In genomic region chr22:29166180-29166579, GRCh38 we compare ENCODE assay signal across 1 cellular context.
TF ChIP-seq lines count a peak whose summit lies in the region.

No MANE protein-coding gene starts in this region.

TF ChIP-seq in GM12878, 131 proteins besides CTCF, POLR2A, EP300 and RAD21:
- TF ChIP-seq RBBP5 (conservative IDR thresholded peaks at IDR 0.05), result no peak
- no peak for TF ChIP-seq IKZF1 (conservative IDR thresholded peaks at IDR 0.05)
- no peak for TF ChIP-seq ESRRA (IDR thresholded peaks at IDR 0.05; ENCODE audit: low read length)
- no peak for TF ChIP-seq ZNF622 (IDR thresholded peaks at IDR 0.05)
- no peak for TF ChIP-seq TARDBP (IDR thresholded peaks at IDR 0.05; ENCODE audit: borderline replicate concordance)
- no peak for TF ChIP-seq SREBF2 (IDR thresholded peaks at IDR 0.05; ENCODE audit: low read length)
- no peak for TF ChIP-seq MTA2 (IDR thresholded peaks at IDR 0.05; ENCODE audit: low read depth)
- TF ChIP-seq, protein P1, sequence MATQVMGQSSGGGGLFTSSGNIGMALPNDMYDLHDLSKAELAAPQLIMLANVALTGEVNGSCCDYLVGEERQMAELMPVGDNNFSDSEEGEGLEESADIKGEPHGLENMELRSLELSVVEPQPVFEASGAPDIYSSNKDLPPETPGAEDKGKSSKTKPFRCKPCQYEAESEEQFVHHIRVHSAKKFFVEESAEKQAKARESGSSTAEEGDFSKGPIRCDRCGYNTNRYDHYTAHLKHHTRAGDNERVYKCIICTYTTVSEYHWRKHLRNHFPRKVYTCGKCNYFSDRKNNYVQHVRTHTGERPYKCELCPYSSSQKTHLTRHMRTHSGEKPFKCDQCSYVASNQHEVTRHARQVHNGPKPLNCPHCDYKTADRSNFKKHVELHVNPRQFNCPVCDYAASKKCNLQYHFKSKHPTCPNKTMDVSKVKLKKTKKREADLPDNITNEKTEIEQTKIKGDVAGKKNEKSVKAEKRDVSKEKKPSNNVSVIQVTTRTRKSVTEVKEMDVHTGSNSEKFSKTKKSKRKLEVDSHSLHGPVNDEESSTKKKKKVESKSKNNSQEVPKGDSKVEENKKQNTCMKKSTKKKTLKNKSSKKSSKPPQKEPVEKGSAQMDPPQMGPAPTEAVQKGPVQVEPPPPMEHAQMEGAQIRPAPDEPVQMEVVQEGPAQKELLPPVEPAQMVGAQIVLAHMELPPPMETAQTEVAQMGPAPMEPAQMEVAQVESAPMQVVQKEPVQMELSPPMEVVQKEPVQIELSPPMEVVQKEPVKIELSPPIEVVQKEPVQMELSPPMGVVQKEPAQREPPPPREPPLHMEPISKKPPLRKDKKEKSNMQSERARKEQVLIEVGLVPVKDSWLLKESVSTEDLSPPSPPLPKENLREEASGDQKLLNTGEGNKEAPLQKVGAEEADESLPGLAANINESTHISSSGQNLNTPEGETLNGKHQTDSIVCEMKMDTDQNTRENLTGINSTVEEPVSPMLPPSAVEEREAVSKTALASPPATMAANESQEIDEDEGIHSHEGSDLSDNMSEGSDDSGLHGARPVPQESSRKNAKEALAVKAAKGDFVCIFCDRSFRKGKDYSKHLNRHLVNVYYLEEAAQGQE (IDR thresholded peaks at IDR 0.05; ENCODE audit: low read depth, low read length), result peak; percentile 30; the same call in 1 of the 2 replicates
- TF ChIP-seq KLF5 (IDR thresholded peaks at IDR 0.05; ENCODE audit: partially characterized antibody), result no peak
- TF ChIP-seq ATF7 (IDR thresholded peaks at IDR 0.05; ENCODE audit: low read depth), result no peak
- peak; percentile 31; the same call in 1 of the 2 replicates for TF ChIP-seq SPI1 (IDR thresholded peaks at IDR 0.05; ENCODE audit: borderline replicate concordance, insufficient read depth, low read depth, low read length)
- TF ChIP-seq TCF3 (IDR thresholded peaks at IDR 0.05; ENCODE audit: borderline replicate concordance, insufficient read depth, low read depth, low read length), result peak; percentile 85; the same call in 1 of the 2 replicates
- TF ChIP-seq TCF7 (IDR thresholded peaks at IDR 0.05; ENCODE audit: borderline replicate concordance), result no peak
- TF ChIP-seq, protein P2, sequence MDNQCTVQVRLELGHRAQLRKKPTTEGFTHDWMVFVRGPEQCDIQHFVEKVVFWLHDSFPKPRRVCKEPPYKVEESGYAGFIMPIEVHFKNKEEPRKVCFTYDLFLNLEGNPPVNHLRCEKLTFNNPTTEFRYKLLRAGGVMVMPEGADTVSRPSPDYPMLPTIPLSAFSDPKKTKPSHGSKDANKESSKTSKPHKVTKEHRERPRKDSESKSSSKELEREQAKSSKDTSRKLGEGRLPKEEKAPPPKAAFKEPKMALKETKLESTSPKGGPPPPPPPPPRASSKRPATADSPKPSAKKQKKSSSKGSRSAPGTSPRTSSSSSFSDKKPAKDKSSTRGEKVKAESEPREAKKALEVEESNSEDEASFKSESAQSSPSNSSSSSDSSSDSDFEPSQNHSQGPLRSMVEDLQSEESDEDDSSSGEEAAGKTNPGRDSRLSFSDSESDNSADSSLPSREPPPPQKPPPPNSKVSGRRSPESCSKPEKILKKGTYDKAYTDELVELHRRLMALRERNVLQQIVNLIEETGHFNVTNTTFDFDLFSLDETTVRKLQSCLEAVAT (IDR thresholded peaks at IDR 0.05), result no peak
- TF ChIP-seq ZSCAN29 (IDR thresholded peaks at IDR 0.05), result no peak
- TF ChIP-seq ETV6 (conservative IDR thresholded peaks at IDR 0.05 in 1 of 2, IDR thresholded peaks at IDR 0.05 in 1 of 2; ENCODE audit: borderline replicate concordance in 1 of 2, low read depth in 1 of 2), result no peak
- TF ChIP-seq CHD2 (IDR thresholded peaks at IDR 0.05; ENCODE audit: borderline replicate concordance, low read depth, low read length), result no peak
- TF ChIP-seq SIX5 (IDR thresholded peaks at IDR 0.05; ENCODE audit: low read depth, low read length, severe bottlenecking), result no peak
- no peak for TF ChIP-seq SIN3A (IDR thresholded peaks at IDR 0.05; ENCODE audit: low read depth, low read length)
- no peak for TF ChIP-seq GABPA (IDR thresholded peaks at IDR 0.05; ENCODE audit: low read depth)
- TF ChIP-seq, protein P3, sequence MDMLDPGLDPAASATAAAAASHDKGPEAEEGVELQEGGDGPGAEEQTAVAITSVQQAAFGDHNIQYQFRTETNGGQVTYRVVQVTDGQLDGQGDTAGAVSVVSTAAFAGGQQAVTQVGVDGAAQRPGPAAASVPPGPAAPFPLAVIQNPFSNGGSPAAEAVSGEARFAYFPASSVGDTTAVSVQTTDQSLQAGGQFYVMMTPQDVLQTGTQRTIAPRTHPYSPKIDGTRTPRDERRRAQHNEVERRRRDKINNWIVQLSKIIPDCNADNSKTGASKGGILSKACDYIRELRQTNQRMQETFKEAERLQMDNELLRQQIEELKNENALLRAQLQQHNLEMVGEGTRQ (IDR thresholded peaks at IDR 0.05; ENCODE audit: borderline replicate concordance, low read depth, low read length), result no peak
- TF ChIP-seq ZZZ3 (IDR thresholded peaks at IDR 0.05; ENCODE audit: control insufficient read depth, insufficient read length, low read depth), result no peak
- TF ChIP-seq SREBF1 (IDR thresholded peaks at IDR 0.05; ENCODE audit: low read length), result no peak
- TF ChIP-seq EED (IDR thresholded peaks at IDR 0.05; ENCODE audit: low read depth), result no peak
- peak; percentile 54 for TF ChIP-seq RUNX3 (IDR thresholded peaks at IDR 0.05; ENCODE audit: low read length)
- peak; percentile 98 for TF ChIP-seq TCF12 (IDR thresholded peaks at IDR 0.05; ENCODE audit: low read depth, low read length)
- peak; percentile 31; the same call in 1 of the 2 replicates for TF ChIP-seq ZNF384 (IDR thresholded peaks at IDR 0.05; ENCODE audit: borderline replicate concordance, low read depth, low read length)
- TF ChIP-seq CEBPZ (IDR thresholded peaks at IDR 0.05; ENCODE audit: low read depth, low read length), result no peak
- TF ChIP-seq STAT3 (IDR thresholded peaks at IDR 0.05; ENCODE audit: low read depth, low read length), result no peak
- TF ChIP-seq PML (IDR thresholded peaks at IDR 0.05; ENCODE audit: low read length), result no peak
- TF ChIP-seq CHD4 (IDR thresholded peaks at IDR 0.05), result no peak
- TF ChIP-seq ZNF217 (IDR thresholded peaks at IDR 0.05), result no peak
- TF ChIP-seq, protein P4, sequence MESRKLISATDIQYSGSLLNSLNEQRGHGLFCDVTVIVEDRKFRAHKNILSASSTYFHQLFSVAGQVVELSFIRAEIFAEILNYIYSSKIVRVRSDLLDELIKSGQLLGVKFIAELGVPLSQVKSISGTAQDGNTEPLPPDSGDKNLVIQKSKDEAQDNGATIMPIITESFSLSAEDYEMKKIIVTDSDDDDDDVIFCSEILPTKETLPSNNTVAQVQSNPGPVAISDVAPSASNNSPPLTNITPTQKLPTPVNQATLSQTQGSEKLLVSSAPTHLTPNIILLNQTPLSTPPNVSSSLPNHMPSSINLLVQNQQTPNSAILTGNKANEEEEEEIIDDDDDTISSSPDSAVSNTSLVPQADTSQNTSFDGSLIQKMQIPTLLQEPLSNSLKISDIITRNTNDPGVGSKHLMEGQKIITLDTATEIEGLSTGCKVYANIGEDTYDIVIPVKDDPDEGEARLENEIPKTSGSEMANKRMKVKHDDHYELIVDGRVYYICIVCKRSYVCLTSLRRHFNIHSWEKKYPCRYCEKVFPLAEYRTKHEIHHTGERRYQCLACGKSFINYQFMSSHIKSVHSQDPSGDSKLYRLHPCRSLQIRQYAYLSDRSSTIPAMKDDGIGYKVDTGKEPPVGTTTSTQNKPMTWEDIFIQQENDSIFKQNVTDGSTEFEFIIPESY (IDR thresholded peaks at IDR 0.05), result no peak
- TF ChIP-seq IKZF2 (IDR thresholded peaks at IDR 0.05), result no peak
- TF ChIP-seq SRF (IDR thresholded peaks at IDR 0.05; ENCODE audit: low read depth in 2 of 2, low read length in 2 of 2), result no peak
- no peak for TF ChIP-seq BRCA1 (IDR thresholded peaks at IDR 0.05; ENCODE audit: low read depth, low read length)
- TF ChIP-seq, protein P5, sequence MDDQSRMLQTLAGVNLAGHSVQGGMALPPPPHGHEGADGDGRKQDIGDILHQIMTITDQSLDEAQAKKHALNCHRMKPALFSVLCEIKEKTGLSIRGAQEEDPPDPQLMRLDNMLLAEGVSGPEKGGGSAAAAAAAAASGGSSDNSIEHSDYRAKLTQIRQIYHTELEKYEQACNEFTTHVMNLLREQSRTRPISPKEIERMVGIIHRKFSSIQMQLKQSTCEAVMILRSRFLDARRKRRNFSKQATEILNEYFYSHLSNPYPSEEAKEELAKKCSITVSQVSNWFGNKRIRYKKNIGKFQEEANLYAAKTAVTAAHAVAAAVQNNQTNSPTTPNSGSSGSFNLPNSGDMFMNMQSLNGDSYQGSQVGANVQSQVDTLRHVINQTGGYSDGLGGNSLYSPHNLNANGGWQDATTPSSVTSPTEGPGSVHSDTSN (IDR thresholded peaks at IDR 0.05; ENCODE audit: insufficient replicate concordance, low read depth, low read length), result peak; percentile 21
- TF ChIP-seq RELB (IDR thresholded peaks at IDR 0.05; ENCODE audit: low read depth), result no peak
- TF ChIP-seq PKNOX1 (IDR thresholded peaks at IDR 0.05), result no peak
- TF ChIP-seq ELK1 (IDR thresholded peaks at IDR 0.05; ENCODE audit: low read depth, low read length), result no peak
- TF ChIP-seq SMAD1 (IDR thresholded peaks at IDR 0.05; ENCODE audit: low read depth, partially characterized antibody), result no peak
